ENCODE assay signal across 21 cellular contexts in genomic region chr20:61118429-61119224, GRCh38.
DNase-seq lines count a peak whose midpoint lies in the region; ATAC-seq and TF ChIP-seq lines count a peak whose summit lies in the region.
"Had no signal": no experiment of that assay in that cellular context is flagged by ENCODE, and none has a peak within 500 bp of the region (broad histone marks: within the 10 kb centered on the region; RNA-seq: fewer than 3 reads in every experiment).

No MANE protein-coding gene starts in this region.

- H3K9me2 ChIP-seq in GM23338 (ENCODE audit: insufficient read depth), result no peaks in the 10 kb centered on the region
- H3K9me2 ChIP-seq: SK-N-SH had no signal

- H3K36me3 ChIP-seq in fibroblast of lung (ENCODE audit: control insufficient read depth, insufficient read depth, low read length) (no peaks in the 10 kb centered on the region), skeletal muscle satellite cell (ENCODE audit: insufficient read depth, low read length) (no peaks in the 10 kb centered on the region), H7 (replicated peaks; ENCODE audit: control insufficient read depth, insufficient read depth, low read length) (no peaks in the 10 kb centered on the region), GM23338 (ENCODE audit: insufficient read depth) (no peaks in the 10 kb centered on the region)
- H3K36me3 ChIP-seq: tibial nerve had no signal

- no peak overlapping the region for H2BK5ac ChIP-seq in H9 (ENCODE audit: insufficient read length, low read length)

- H4K8ac ChIP-seq in H9 (replicated peaks; ENCODE audit: insufficient read length, low read depth, low read length), result no peak overlapping the region

- no peak overlapping the region for H3K14ac ChIP-seq in H9 (ENCODE audit: insufficient read depth, low read length)

- H3K36me3 Mint-ChIP-seq in H9 (ENCODE audit: insufficient read depth in 1 of 3, low read depth in 3 of 3) (no peaks in the 10 kb centered on the region; a peak in 1 of 7 replicates), GM23338 (ENCODE audit: low read depth) (no peaks in the 10 kb centered on the region)
- H3K36me3 Mint-ChIP-seq: CD8-positive, alpha-beta memory T cell; immature natural killer cell; naive thymus-derived CD4-positive, alpha-beta T cell; stimulated activated memory B cell treated with anti-CD40 and anti-IgM and Interleukin-4, amounts not matched to agents 10 μg/mL and 1 μg/mL and 100 μg/mL, for 72 hours had no signal

- H2BK12ac ChIP-seq in H9 (ENCODE audit: insufficient read length, low read depth, low read length), result no peak overlapping the region

- H2BK120ac ChIP-seq in H9 (ENCODE audit: low read depth, low read length, poor library complexity, severe bottlenecking), result no peak overlapping the region

- H3K56ac ChIP-seq in H9 (ENCODE audit: insufficient read length, low read depth, low read length), result no peak overlapping the region

- H3K9me3 Mint-ChIP-seq in H9 (peaks cover 3 to 4% of the 10 kb centered on the region in 2 experiments; a peak in 3 of 5 replicates), GM23338 (no peaks in the 10 kb centered on the region; the same call in 2 of the 3 replicates)
- H3K9me3 Mint-ChIP-seq: activated CD4-positive, alpha-beta T cell treated with anti-CD3 and anti-CD28 coated beads, Interleukin-2, amount 10 ng/mL, durations not matched to agents 7 days and 5 days; CD8-positive, alpha-beta memory T cell; immature natural killer cell; naive thymus-derived CD4-positive, alpha-beta T cell; stimulated activated memory B cell treated with anti-CD40 and anti-IgM and Interleukin-4, amounts not matched to agents 10 μg/mL and 1 μg/mL and 100 μg/mL, for 72 hours had no signal

- TF ChIP-seq CTCF in fibroblast of lung (conservative IDR thresholded peaks at IDR 0.05 in 1 of 2, IDR thresholded peaks at IDR 0.05 in 1 of 2; ENCODE audit: low read depth in 1 of 2, low read length in 2 of 2), result no peak
- TF ChIP-seq CTCF in H9 (conservative IDR thresholded peaks at IDR 0.05), result no peak
- TF ChIP-seq CTCF in GM23338 (conservative IDR thresholded peaks at IDR 0.05; ENCODE audit: low read depth in 2 of 2), result no peak

- DNase-seq in EH (ENCODE audit: low read depth) (peak; percentile 35), M059J (ENCODE audit: low read depth) (peak; percentile 78), fibroblast of lung (ENCODE audit: low read depth in 2 of 2) (peak; percentile 21 to 81), H7 (no peak), H9 (no peak), GM23338 (ENCODE audit: low spot score) (no peak)
- DNase-seq: activated CD4-positive, alpha-beta T cell treated with anti-CD3 and anti-CD28 coated beads, Interleukin-2, amount 10 ng/mL, durations not matched to agents 7 days and 5 days; activated naive CD4-positive, alpha-beta T cell treated with Interleukin-2 at 50 U/mL for 16 hours; body of pancreas; CD8-positive, alpha-beta memory T cell; immature natural killer cell; naive thymus-derived CD4-positive, alpha-beta T cell; NCI-H1105; PC-9; psoas muscle; SK-N-SH had no signal

- WGBS in H9 (ENCODE audit: extremely low coverage, insufficient read length, low lambda C conversion rate), result no CpG with 5 or more reads among the region's 14 CpGs

- no peak overlapping the region for H2BK15ac ChIP-seq in H9 (ENCODE audit: low read depth, low read length)

- H3K23me2 ChIP-seq in H9 (ENCODE audit: insufficient read length, low read depth, low read length, poor library complexity, severe bottlenecking), result no peaks in the 10 kb centered on the region

- H3K4me1 Mint-ChIP-seq in H9 (peaks cover 18% of the 10 kb centered on the region in 2 experiments), GM23338 (peaks cover 14% of the 10 kb centered on the region)

- H3K27me3 ChIP-seq in fibroblast of lung (ENCODE audit: control insufficient read depth, insufficient read depth, low read length) (no peaks in the 10 kb centered on the region), skeletal muscle satellite cell (ENCODE audit: control insufficient read depth, insufficient read depth, low read length) (no peaks in the 10 kb centered on the region), H7 (ENCODE audit: control insufficient read depth, insufficient read depth, low read length) (0 out of 2 replicates have a peak, but pooled peaks cover 2% of the 10 kb centered on the region), H9 (ENCODE audit: insufficient read depth, low read length) (no peaks in the 10 kb centered on the region; the same call in 1 of the 2 replicates), GM23338 (ENCODE audit: insufficient read depth) (no peaks in the 10 kb centered on the region)
- H3K27me3 ChIP-seq: body of pancreas, tibial nerve had no signal

- no peak overlapping the region for H3K9ac ChIP-seq in fibroblast of lung (ENCODE audit: insufficient read depth, low read length)
- H3K9ac ChIP-seq in skeletal muscle satellite cell (ENCODE audit: low read depth, low read length), result peak overlapping the region; percentile 82
- H3K9ac ChIP-seq in H9 (ENCODE audit: extremely low read depth, insufficient read length, low read length), result no peak overlapping the region
- H3K9ac ChIP-seq: SK-N-SH had no signal

- H3K27ac Mint-ChIP-seq in H9 (peak overlapping the region in 1 of 3 experiments; percentile 26; a peak in 2 of 7 replicates), GM23338 (no peak overlapping the region)
- H3K27ac Mint-ChIP-seq: activated CD4-positive, alpha-beta T cell treated with anti-CD3 and anti-CD28 coated beads, Interleukin-2, amount 10 ng/mL, durations not matched to agents 7 days and 5 days; immature natural killer cell; naive thymus-derived CD4-positive, alpha-beta T cell; stimulated activated memory B cell treated with anti-CD40 and anti-IgM and Interleukin-4, amounts not matched to agents 10 μg/mL and 1 μg/mL and 100 μg/mL, for 72 hours had no signal

- H3K27ac ChIP-seq in fibroblast of lung (ENCODE audit: insufficient read depth, low read length) (no peak overlapping the region), H9 (ENCODE audit: insufficient read length, low read depth, low read length) (no peak overlapping the region), GM23338 (ENCODE audit: low read depth) (no peak overlapping the region)
- H3K27ac ChIP-seq: body of pancreas, PC-9, psoas muscle, tibial nerve had no signal

- H4K20me1 ChIP-seq in fibroblast of lung (ENCODE audit: control insufficient read depth, extremely low read depth, insufficient read depth, low read length), result no peaks in the 10 kb centered on the region
- H4K20me1 ChIP-seq in H9 (ENCODE audit: control insufficient read depth, insufficient read depth, insufficient read length), result no peaks in the 10 kb centered on the region
- H4K20me1 ChIP-seq in GM23338 (replicated peaks; ENCODE audit: insufficient read depth), result no peaks in the 10 kb centered on the region

- H3K23ac ChIP-seq in H9 (ENCODE audit: insufficient read length, low read depth, low read length), result no peak overlapping the region

- H3K4me2 ChIP-seq in fibroblast of lung (ENCODE audit: extremely low read depth, insufficient read depth, low read length) (no peak overlapping the region), skeletal muscle satellite cell (ENCODE audit: low read length) (peak overlapping the region; percentile 56), H9 (ENCODE audit: insufficient read depth, insufficient read length, low read length) (no peak overlapping the region), GM23338 (no peak overlapping the region)
- H3K4me2 ChIP-seq: PC-9, SK-N-SH had no signal

- no peak overlapping the region for H3K18ac ChIP-seq in H9 (ENCODE audit: insufficient read length, low read depth, low read length)

- no peaks in the 10 kb centered on the region for H3F3A ChIP-seq in GM23338 (replicated peaks; ENCODE audit: low read depth)

- H3K4ac ChIP-seq in H9 (ENCODE audit: low read depth, low read length), result no peak overlapping the region

- H3K4me1 ChIP-seq in fibroblast of lung (ENCODE audit: control insufficient read depth, extremely low read depth, insufficient read depth, low read length) (no peaks in the 10 kb centered on the region), skeletal muscle satellite cell (ENCODE audit: control insufficient read depth, insufficient read depth, low read length) (peaks cover 40% of the 10 kb centered on the region), H9 (ENCODE audit: insufficient read depth, low read length) (no peaks in the 10 kb centered on the region), GM23338 (ENCODE audit: insufficient read depth) (no peaks in the 10 kb centered on the region)
- H3K4me1 ChIP-seq: body of pancreas, psoas muscle had no signal

- no peak overlapping the region for H2BK20ac ChIP-seq in H9 (ENCODE audit: low read depth, low read length, poor library complexity, severe bottlenecking)

- H3K79me1 ChIP-seq in H9 (ENCODE audit: insufficient read depth, low read depth, low read length, poor library complexity, severe bottlenecking), result no peaks in the 10 kb centered on the region

- H2AK5ac ChIP-seq in H9 (ENCODE audit: insufficient read length, low read length), result no peak overlapping the region

- H3K4me3 Mint-ChIP-seq in H9 (no peak overlapping the region), GM23338 (no peak overlapping the region)
- H3K4me3 Mint-ChIP-seq: activated CD4-positive, alpha-beta T cell treated with anti-CD3 and anti-CD28 coated beads, Interleukin-2, amount 10 ng/mL, durations not matched to agents 7 days and 5 days; CD8-positive, alpha-beta memory T cell; immature natural killer cell; naive thymus-derived CD4-positive, alpha-beta T cell; stimulated activated memory B cell treated with anti-CD40 and anti-IgM and Interleukin-4, amounts not matched to agents 10 μg/mL and 1 μg/mL and 100 μg/mL, for 72 hours had no signal

- H4K91ac ChIP-seq in H9 (ENCODE audit: insufficient read length, low read depth, low read length), result no peak overlapping the region

- H3K9me3 ChIP-seq in fibroblast of lung (ENCODE audit: control insufficient read depth, insufficient read depth, low read depth, low read length), result no peaks in the 10 kb centered on the region
- no peaks in the 10 kb centered on the region for H3K9me3 ChIP-seq in skeletal muscle satellite cell (replicated peaks; ENCODE audit: low read length)
- H3K9me3 ChIP-seq in H9 (ENCODE audit: control insufficient read depth, low read depth, low read length), result no peaks in the 10 kb centered on the region
- H3K9me3 ChIP-seq: body of pancreas, psoas muscle, SK-N-SH, tibial nerve had no signal

- no peak overlapping the region for H4K5ac ChIP-seq in H9 (ENCODE audit: insufficient read length, low read depth, low read length)

- H3K4me3 ChIP-seq in fibroblast of lung (replicated peaks in 1 of 4; ENCODE audit: control extremely low read depth in 1 of 4, insufficient read depth in 1 of 4, low read depth in 3 of 4, low read length in 4 of 4) (no peak overlapping the region), skeletal muscle satellite cell (ENCODE audit: low read length) (peak overlapping the region; percentile 18), H7 (ENCODE audit: insufficient read depth, low read depth, low read length) (no peak overlapping the region), GM23338 (no peak overlapping the region)
- H3K4me3 ChIP-seq: body of pancreas, K562, lung, PC-9, psoas muscle, tibial nerve had no signal

- ATAC-seq in GM23338, result no peak
- ATAC-seq: body of pancreas; K562; naive thymus-derived CD4-positive, alpha-beta T cell; psoas muscle; stimulated activated memory B cell treated with anti-CD40 and anti-IgM and Interleukin-4, amounts not matched to agents 10 μg/mL and 1 μg/mL and 100 μg/mL, for 72 hours had no signal

- H3K79me2 ChIP-seq in fibroblast of lung (ENCODE audit: control insufficient read depth, insufficient read depth, low read length) (no peaks in the 10 kb centered on the region), H9 (ENCODE audit: insufficient read depth, low read length) (no peaks in the 10 kb centered on the region), GM23338 (replicated peaks; ENCODE audit: insufficient read depth) (no peaks in the 10 kb centered on the region)

- H2AFZ ChIP-seq in fibroblast of lung (ENCODE audit: low read length) (no peak overlapping the region), H9 (ENCODE audit: low read length) (no peak overlapping the region), GM23338 (no peak overlapping the region)
- H2AFZ ChIP-seq: PC-9 had no signal

- H3T11ph ChIP-seq in H9 (ENCODE audit: low read length), result no peak overlapping the region

- H3K27me3 Mint-ChIP-seq in H9 (ENCODE audit: low read depth) (peaks cover 70% of the 10 kb centered on the region), GM23338 (ENCODE audit: insufficient read depth, low read depth, poor library complexity) (peaks cover 22% of the 10 kb centered on the region)
- H3K27me3 Mint-ChIP-seq: activated CD4-positive, alpha-beta T cell treated with anti-CD3 and anti-CD28 coated beads, Interleukin-2, amount 10 ng/mL, durations not matched to agents 7 days and 5 days; stimulated activated memory B cell treated with anti-CD40 and anti-IgM and Interleukin-4, amounts not matched to agents 10 μg/mL and 1 μg/mL and 100 μg/mL, for 72 hours had no signal

Comparison
In these comparisons a context has a peak if more than half of its experiments do, and no peak if none do; other contexts are left out.
1. DNase-seq: peak in EH (single experiment), M059J (single experiment) and fibroblast of lung (2 of 2); none in H7 (single experiment), H9 (single experiment) and GM23338 (single experiment).